In genomic region chr12:32273712-32274111, GRCh38 we compare ENCODE assay signal across 8 cellular contexts.
DNase-seq lines count a peak whose midpoint lies in the region; ATAC-seq and TF ChIP-seq lines count a peak whose summit lies in the region.

No MANE protein-coding gene starts in this region.

- no peak overlapping the region for H3K27ac Mint-ChIP-seq in activated T-helper 2 cell treated with anti-CD3 and anti-CD28 coated beads, Interferon-gamma antibody, Interleukin-2, Interleukin-4, amounts not matched to agents 10 μg/mL and 5 μg/mL and 100 μg/mL, durations not matched to agents 14 hours and 24 hours and 36 hours

- H3K27me3 Mint-ChIP-seq in activated T-helper 2 cell treated with anti-CD3 and anti-CD28 coated beads, Interferon-gamma antibody, Interleukin-2, Interleukin-4, amounts not matched to agents 10 μg/mL and 5 μg/mL and 100 μg/mL, durations not matched to agents 14 hours and 24 hours and 36 hours (ENCODE audit: low read depth), result no peaks in the 10 kb centered on the region

- H3K36me3 Mint-ChIP-seq in activated T-helper 2 cell treated with anti-CD3 and anti-CD28 coated beads, Interferon-gamma antibody, Interleukin-2, Interleukin-4, amounts not matched to agents 10 μg/mL and 5 μg/mL and 100 μg/mL, durations not matched to agents 14 hours and 24 hours and 36 hours (ENCODE audit: low read depth), result no peaks in the 10 kb centered on the region

- H3K4me3 ChIP-seq in HCT116 (replicated peaks in 1 of 2; ENCODE audit: low read depth in 1 of 2, low read length in 2 of 2) (no peak overlapping the region), OCI-LY3 (ENCODE audit: low read length) (peak overlapping the region; percentile 54)

- no peaks in the 10 kb centered on the region for H3K9me3 Mint-ChIP-seq in activated T-helper 2 cell treated with anti-CD3 and anti-CD28 coated beads, Interferon-gamma antibody, Interleukin-2, Interleukin-4, amounts not matched to agents 10 μg/mL and 5 μg/mL and 100 μg/mL, durations not matched to agents 14 hours and 24 hours and 36 hours

- no peak overlapping the region for H3K9ac ChIP-seq in HCT116 (ENCODE audit: low read length)
- H3K9ac ChIP-seq in OCI-LY3 (ENCODE audit: low read length), result peak overlapping the region; percentile 56

- no peaks in the 10 kb centered on the region for H3K36me3 ChIP-seq in HCT116 (ENCODE audit: control insufficient read depth in 1 of 2, insufficient read depth in 2 of 2, low read length in 2 of 2)
- no peaks in the 10 kb centered on the region for H3K36me3 ChIP-seq in OCI-LY3 (replicated peaks; ENCODE audit: low read depth, low read length)

- ATAC-seq in GM18519 (IDR thresholded peaks at IDR 0.05; ENCODE audit: low FRiP score, unreplicated experiment) (peak; percentile 57), HCT116 (peak; percentile 62)

- no TSS peak for BruUV-seq in HCT116 (replicated peaks; lab: Mats Ljungman, UMichigan)

- intact Hi-C loops in HCT116 (cut with micrococcal nuclease) (no loop called here), cardiac septum (cut with DNase I) (no loop called here)
- intact Hi-C loops in activated T-helper 2 cell treated with anti-CD3 and anti-CD28 coated beads, Interferon-gamma antibody, Interleukin-2, Interleukin-4, amounts not matched to agents 10 μg/mL and 5 μg/mL and 100 μg/mL, durations not matched to agents 14 hours and 24 hours and 36 hours (cut with micrococcal nuclease), result no loop called here

- H3K4me1 Mint-ChIP-seq in activated T-helper 2 cell treated with anti-CD3 and anti-CD28 coated beads, Interferon-gamma antibody, Interleukin-2, Interleukin-4, amounts not matched to agents 10 μg/mL and 5 μg/mL and 100 μg/mL, durations not matched to agents 14 hours and 24 hours and 36 hours (ENCODE audit: low read depth), result peaks cover 16% of the 10 kb centered on the region

- POLR2A ChIA-PET in HCT116 (lab: Charles Lee), result no interaction called here

- DNase-seq in HCT116 (ENCODE audit: low read depth, low spot score) (no peak), NCI-H2171 (lab: John Stamatoyannopoulos, UW) (no peak), cardiac septum (ENCODE audit: low spot score) (no peak)
- peak; percentile 3 for DNase-seq in central memory CD4-positive, alpha-beta T cell
- peak; percentile 27 to 47 for DNase-seq in stimulated activated CD8-positive, alpha-beta memory T cell treated with anti-CD3 and anti-CD28 coated beads, Interleukin-7, amount 100 ng/mL, for 4 hours (ENCODE audit: low read depth in 2 of 2)
- no peak for DNase-seq in activated T-helper 2 cell treated with anti-CD3 and anti-CD28 coated beads, Interferon-gamma antibody, Interleukin-2, Interleukin-4, amounts not matched to agents 10 μg/mL and 5 μg/mL and 100 μg/mL, durations not matched to agents 14 hours and 24 hours and 36 hours (ENCODE audit: low spot score)

- H2AFZ ChIP-seq in HCT116 (ENCODE audit: low read depth, low read length, poor library complexity, severe bottlenecking), result no peak overlapping the region
- peak overlapping the region; percentile 39 for H2AFZ ChIP-seq in OCI-LY3 (ENCODE audit: low read depth, low read length)

- H3K27me3 ChIP-seq in HCT116 (ENCODE audit: insufficient read depth, low read length), result no peaks in the 10 kb centered on the region
- no peaks in the 10 kb centered on the region for H3K27me3 ChIP-seq in OCI-LY3 (ENCODE audit: low read depth, low read length)

- no peak overlapping the region for H3K4me3 Mint-ChIP-seq in activated T-helper 2 cell treated with anti-CD3 and anti-CD28 coated beads, Interferon-gamma antibody, Interleukin-2, Interleukin-4, amounts not matched to agents 10 μg/mL and 5 μg/mL and 100 μg/mL, durations not matched to agents 14 hours and 24 hours and 36 hours (ENCODE audit: low read depth)

- TF ChIP-seq CTCF in HCT116 (IDR thresholded peaks at IDR 0.05 in 2 of 3, conservative IDR thresholded peaks at IDR 0.05 in 1 of 3; ENCODE audit: borderline replicate concordance in 1 of 3, insufficient read depth in 1 of 3, low read depth in 2 of 3, low read length in 2 of 3) (no peak), OCI-LY3 (IDR thresholded peaks at IDR 0.05; ENCODE audit: low read depth, low read length) (no peak)

- no peak for TF ChIP-seq RAD21 in HCT116 (IDR thresholded peaks at IDR 0.05; ENCODE audit: low read depth)

- CTCF ChIA-PET in HCT116 (lab: Charles Lee), result no interaction called here

- TF ChIP-seq POLR2A in HCT116 (IDR thresholded peaks at IDR 0.05; ENCODE audit: borderline replicate concordance, extremely low read depth, insufficient read depth, insufficient read length), result no peak

- H3K4me2 ChIP-seq in HCT116 (ENCODE audit: low read length) (no peak overlapping the region), OCI-LY3 (ENCODE audit: low read length) (peak overlapping the region; percentile 85)

- no peak overlapping the region for H3K27ac ChIP-seq in HCT116 (ENCODE audit: low read depth, low read length)
- peak overlapping the region; percentile 40 for H3K27ac ChIP-seq in OCI-LY3 (ENCODE audit: low read length)

- RAD21 ChIA-PET in HCT116 (lab: Charles Lee; ENCODE audit: low non-redundant PET in 1 of 2, low total read pairs in 2 of 2, uncharacterized antibody in 2 of 2, unreplicated experiment in 2 of 2), result no interaction called here

- H3K4me1 ChIP-seq in HCT116 (ENCODE audit: control insufficient read depth in 1 of 2, insufficient read depth in 2 of 2, low read length in 2 of 2) (peaks cover 0 to 10% of the 10 kb centered on the region in 2 experiments; a peak in 1 of 4 replicates), OCI-LY3 (ENCODE audit: low read length) (peaks cover 23% of the 10 kb centered on the region)

- H3K9me3 ChIP-seq in HCT116 (ENCODE audit: control insufficient read depth in 1 of 2, insufficient read depth in 1 of 2, low read depth in 1 of 2, low read length in 2 of 2), result no peaks in the 10 kb centered on the region
- H3K9me3 ChIP-seq in OCI-LY3 (ENCODE audit: insufficient read depth, low read length), result no peaks in the 10 kb centered on the region

- H3K79me2 ChIP-seq in HCT116 (ENCODE audit: insufficient read depth, low read length) (0 out of 2 replicates have a peak, but pooled peaks cover 3% of the 10 kb centered on the region), OCI-LY3 (ENCODE audit: low read length) (no peaks in the 10 kb centered on the region)

- no peaks in the 10 kb centered on the region for H3K9me2 ChIP-seq in HCT116 (ENCODE audit: insufficient read depth)

- no peaks in the 10 kb centered on the region for H4K20me1 ChIP-seq in HCT116 (ENCODE audit: insufficient read depth)
- H4K20me1 ChIP-seq in OCI-LY3 (ENCODE audit: insufficient read depth, low read length), result no peaks in the 10 kb centered on the region

TF ChIP-seq in HCT116, 20 proteins besides CTCF, POLR2A, EP300 and RAD21:
- TF ChIP-seq POLR2AphosphoS5 (IDR thresholded peaks at IDR 0.05; ENCODE audit: low read depth, low read length) (no peak), CEBPB (IDR thresholded peaks at IDR 0.05; ENCODE audit: low read depth) (no peak), ELF1 (IDR thresholded peaks at IDR 0.05; ENCODE audit: borderline replicate concordance, low read depth) (no peak), EZH2 (IDR thresholded peaks at IDR 0.05) (no peak), SRF (IDR thresholded peaks at IDR 0.05; ENCODE audit: low read depth) (no peak), SIN3A (IDR thresholded peaks at IDR 0.05; ENCODE audit: low read depth) (no peak), SP1 (IDR thresholded peaks at IDR 0.05; ENCODE audit: low read depth) (no peak), ZBTB33 (IDR thresholded peaks at IDR 0.05; ENCODE audit: extremely low read depth, insufficient replicate concordance, low read length) (no peak), FOSL1 (IDR thresholded peaks at IDR 0.05; ENCODE audit: low read depth) (no peak), YY1 (IDR thresholded peaks at IDR 0.05; ENCODE audit: extremely low read depth, insufficient replicate concordance, low read depth, low read length) (no peak), EGR1 (IDR thresholded peaks at IDR 0.05; ENCODE audit: low read depth) (no peak), ZNF274 (IDR thresholded peaks at IDR 0.05; ENCODE audit: low read depth, low read length) (no peak)

Comparison
In these comparisons a context has a peak if more than half of its experiments do, and no peak if none do; other contexts are left out.
1. DNase-seq: peak in central memory CD4-positive, alpha-beta T cell (single experiment) and stimulated activated CD8-positive, alpha-beta memory T cell treated with anti-CD3 and anti-CD28 coated beads, Interleukin-7, amount 100 ng/mL, for 4 hours (2 of 2); none in HCT116 (single experiment), NCI-H2171 (single experiment), cardiac septum (single experiment) and activated T-helper 2 cell treated with anti-CD3 and anti-CD28 coated beads, Interferon-gamma antibody, Interleukin-2, Interleukin-4, amounts not matched to agents 10 μg/mL and 5 μg/mL and 100 μg/mL, durations not matched to agents 14 hours and 24 hours and 36 hours (single experiment).